In the genomic region with DNA sequence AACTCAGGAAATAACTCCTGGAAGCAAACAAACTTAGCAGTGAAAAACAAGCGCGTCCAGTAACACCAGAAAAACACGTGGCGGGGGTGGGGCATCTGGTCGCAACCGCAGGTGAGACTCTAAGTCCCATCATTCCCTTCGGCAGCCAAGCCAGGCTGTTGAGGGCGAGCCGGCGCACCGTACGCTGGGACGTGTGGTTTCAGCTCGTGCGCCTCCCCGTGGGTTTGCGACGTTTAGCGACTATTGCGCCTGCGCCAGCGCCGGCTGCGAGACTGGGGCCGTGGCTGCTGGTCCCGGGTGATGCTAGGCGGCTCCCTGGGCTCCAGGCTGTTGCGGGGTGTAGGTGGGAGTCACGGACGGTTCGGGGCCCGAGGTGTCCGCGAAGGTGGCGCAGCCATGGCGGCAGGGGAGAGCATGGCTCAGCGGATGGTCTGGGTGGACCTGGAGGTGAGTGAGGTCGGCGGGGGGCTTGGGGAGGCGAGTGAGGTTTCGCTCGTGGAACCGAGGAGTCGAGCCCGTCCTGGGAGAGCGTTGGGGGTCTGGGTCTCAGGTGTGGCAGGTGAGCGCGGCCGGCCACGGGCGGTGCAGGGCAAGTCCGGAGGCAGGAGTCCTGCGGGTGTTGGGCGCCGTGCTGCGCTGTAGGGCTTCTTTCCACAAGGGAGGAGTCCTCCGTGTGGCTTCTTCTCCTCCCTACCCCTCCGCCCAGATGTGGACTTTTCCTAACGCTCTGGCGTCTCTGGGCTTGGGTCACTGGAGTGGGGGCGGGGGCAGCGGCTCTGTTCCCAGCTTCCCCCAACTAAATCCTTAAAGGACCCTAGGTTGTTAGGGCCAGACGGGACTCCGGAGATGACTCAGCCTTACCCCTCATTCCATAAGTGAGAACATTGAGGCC, we compare ENCODE assay signal across 8 cellular contexts. TPM values are rescaled to one million over a fixed set of nuclear protein-coding genes. Genes with fewer than 3 reads are reported as not detected.
DNase-seq lines count a peak whose midpoint lies in the region; ATAC-seq, FAIRE-seq and TF ChIP-seq lines count a peak whose summit lies in the region.

A gene (plus strand): TSS at position 239 of the 892 bp plus-strand sequence. CDS start 62 bp downstream, at position 301.

- peak; percentile 23 for TF ChIP-seq CTCF in psoas muscle (IDR thresholded peaks at IDR 0.05)

- no peaks in the 10 kb centered on the region for H3K9me3 ChIP-seq in psoas muscle

- peak within 1 kb of the TSS; percentile 92 for H3K4me3 ChIP-seq in psoas muscle

- peak; percentile 100 for ATAC-seq in GM18498 (IDR thresholded peaks at IDR 0.05; ENCODE audit: unreplicated experiment)
- peak; percentile 97 for ATAC-seq in HG02938 (IDR thresholded peaks at IDR 0.05; ENCODE audit: unreplicated experiment)
- peak; percentile 98 for ATAC-seq in left ventricle myocardium superior
- ATAC-seq in psoas muscle: peak; percentile 96 to 98 (median 98)

- FAIRE-seq in urothelium cell line (lab: Jason Lieb, UNC): peak; percentile 98

- peaks cover 4 to 11% of the 10 kb centered on the region in 2 donors for H3K36me3 ChIP-seq in psoas muscle (ENCODE audit: insufficient read depth in 1 of 2, low read depth in 1 of 2)

- DNase-seq in NCI-H187 (lab: John Stamatoyannopoulos, UW): peak; percentile 59 to 84
- DNase-seq in T-helper 2 cell: peak; percentile 86 to 97 (median 92)
- DNase-seq in left ventricle myocardium superior: peak; percentile 98
- DNase-seq in psoas muscle: peak; percentile 95 to 98
- DNase-seq in urothelium cell line (ENCODE audit: low spot score): peak; percentile 99

- no peaks in the 10 kb centered on the region for H3K27me3 ChIP-seq in psoas muscle (ENCODE audit: insufficient read depth in 3 of 3, low read length in 2 of 3)

- intact Hi-C loops in left ventricle myocardium superior (cut with micrococcal nuclease) (no loop called here), psoas muscle (cut with DNase I) (loop anchor here (1.0 to 5.0 kb wide), 3 partner anchors 37 to 93 kb away; a partner anchor contains a TSS)

- H3K4me1 ChIP-seq in psoas muscle: peaks cover 23% of the 10 kb centered on the region

- WGBS in psoas muscle, 3 donors: 0 to 1% (median 0%) methylated on average over 49 to 64 of the region's 64 CpGs

- H3K27ac ChIP-seq in angular gyrus (ENCODE audit: low read depth, low read length): peak within 1 kb of the TSS; percentile 41
- H3K27ac ChIP-seq in psoas muscle: peak within 1 kb of the TSS; percentile 85

RNA-seq across cellular contexts. Expression of the gene that starts here (rescaled TPM):
- total RNA-seq in left ventricle myocardium superior: 161 TPM
- total RNA-seq in psoas muscle: 10 to 100 TPM; 44.1 to 77.4 (median 61.9) TPM
- polyA plus RNA-seq in psoas muscle: 10 to 100 TPM; 57.4 to 67.8 (median 67.5) TPM

Comparison
In these comparisons a context has a peak if more than half of its experiments do, and no peak if none do; other contexts are left out.
1. Peak in every context shown above with its lines: DNase-seq, ATAC-seq, H3K4me3 ChIP-seq and H3K27ac ChIP-seq.